Comparison of ENCODE assay signal across 18 cellular contexts in genomic region chr2:45220227-45220626, GRCh38.
A peak's percentile ranks its signal among the peaks of the same experiment; 100 is the strongest.
DNase-seq lines count a peak whose midpoint lies in the region; ATAC-seq, FAIRE-seq and TF ChIP-seq lines count a peak whose summit lies in the region.
"Had no signal": no experiment of that assay in that cellular context is flagged by ENCODE, and none has a peak within 500 bp of the region (broad histone marks: within the 10 kb centered on the region; RNA-seq: fewer than 3 reads in every experiment).

No MANE protein-coding gene starts in this region.

- H3K4me1 Mint-ChIP-seq in activated T-cell treated with anti-CD3 and anti-CD28 coated beads, Interleukin-2, amount 50 U/mL, for 72 hours (ENCODE audit: low read depth): no peaks in the 10 kb centered on the region

- H2BK20ac ChIP-seq in H1 (ENCODE audit: low read length): no peak overlapping the region

- peaks cover 58% of the 10 kb centered on the region for H3K4me1 ChIP-seq in DND-41 (ENCODE audit: insufficient read depth, low read length)
- peaks cover 0 to 10% (median 5%) of the 10 kb centered on the region in 4 experiments; a peak in 6 of 7 replicates for H3K4me1 ChIP-seq in H1 (replicated peaks in 1 of 4; ENCODE audit: control insufficient read depth in 3 of 4, insufficient read depth in 4 of 4, low read length in 3 of 4)
- no peaks in the 10 kb centered on the region for H3K4me1 ChIP-seq in uterus

- no peak overlapping the region for H3K18ac ChIP-seq in H1 (ENCODE audit: extremely low read depth, low read length)

- H3K27me3 Mint-ChIP-seq in activated T-cell treated with anti-CD3 and anti-CD28 coated beads, Interleukin-2, amount 50 U/mL, for 72 hours (ENCODE audit: low read depth): peaks cover 34% of the 10 kb centered on the region

- no peak overlapping the region for H4K91ac ChIP-seq in H1 (replicated peaks; ENCODE audit: insufficient read length, low read length)

- H2AFZ ChIP-seq in DND-41 (ENCODE audit: low read depth, low read length) (no peak overlapping the region), H1 (ENCODE audit: low read length) (no peak overlapping the region)

- peak overlapping the region; percentile 98 for H3K27ac ChIP-seq in DND-41 (ENCODE audit: low read length)
- no peak overlapping the region for H3K27ac ChIP-seq in H1 (ENCODE audit: low read depth, low read length)
- no peak overlapping the region for H3K27ac ChIP-seq in uterus
- H3K27ac ChIP-seq: cardiac muscle cell, lower lobe of right lung, thyroid gland had no signal

- H2BK120ac ChIP-seq in H1 (replicated peaks; ENCODE audit: low read depth, low read length): no peak overlapping the region

- 85% methylated on average over 8 of the region's 8 CpGs; no CpG with 5 or more reads in 1 of the 2 experiments for WGBS in H1 (ENCODE audit: extremely low coverage in 1 of 2, insufficient coverage in 1 of 2, insufficient read length in 1 of 2, insufficient replicate concordance in 2 of 2, low coverage in 1 of 2, low lambda C conversion rate in 2 of 2, missing lambda C conversion rate in 1 of 2), 2 experiments

- no peak for FAIRE-seq in H1 (lab: Jason Lieb, UNC)
- FAIRE-seq: HTR-8/SVneo had no signal

- POLR2A ChIA-PET in H1 (lab: Charles Lee; ENCODE audit: partially characterized antibody): no interaction called here

- H3K9ac ChIP-seq in DND-41 (ENCODE audit: low read depth, low read length) (no peak overlapping the region), H1 (replicated peaks in 1 of 4; ENCODE audit: extremely low read depth in 1 of 4, low read depth in 3 of 4, low read length in 3 of 4) (no peak overlapping the region)

- H4K20me1 ChIP-seq in DND-41 (ENCODE audit: insufficient read depth, low read length) (no peaks in the 10 kb centered on the region), H1 (replicated peaks in 1 of 2; ENCODE audit: control insufficient read depth in 1 of 2, insufficient read depth in 2 of 2, low read length in 2 of 2) (no peaks in the 10 kb centered on the region)

- intact Hi-C loops in uterus (cut with DNase I; ENCODE audit: low total_unique reads): no loop called here

- H3K9me3 ChIP-seq in DND-41 (ENCODE audit: insufficient read depth, low read length, severe bottlenecking): no peaks in the 10 kb centered on the region
- no peaks in the 10 kb centered on the region for H3K9me3 ChIP-seq in H1 (ENCODE audit: insufficient read depth in 2 of 2, low read depth in 1 of 2, low read length in 1 of 2)
- H3K9me3 ChIP-seq in uterus: no peaks in the 10 kb centered on the region
- H3K9me3 ChIP-seq: lower lobe of right lung, thyroid gland had no signal

- TF ChIP-seq EP300 in H1 (IDR thresholded peaks at IDR 0.05; ENCODE audit: borderline replicate concordance in 1 of 2, low read depth in 2 of 2, low read length in 2 of 2): no peak

- TF ChIP-seq CTCF in DND-41 (IDR thresholded peaks at IDR 0.05; ENCODE audit: borderline replicate concordance, extremely low read depth, low read length, poor library complexity, severe bottlenecking) (no peak), H1 (IDR thresholded peaks at IDR 0.05; ENCODE audit: control extremely low read depth in 1 of 3, insufficient read depth in 1 of 3, low read depth in 1 of 3, low read length in 3 of 3) (no peak), uterus (IDR thresholded peaks at IDR 0.05) (no peak)

- H3K36me3 ChIP-seq in DND-41 (ENCODE audit: insufficient read depth, low read length): no peaks in the 10 kb centered on the region
- no peaks in the 10 kb centered on the region for H3K36me3 ChIP-seq in H1 (ENCODE audit: control insufficient read depth in 2 of 4, insufficient read depth in 4 of 4, low read length in 3 of 4)
- no peaks in the 10 kb centered on the region for H3K36me3 ChIP-seq in uterus
- H3K36me3 ChIP-seq: cardiac muscle cell, lower lobe of right lung, thyroid gland had no signal

- CTCF ChIA-PET in H1 (lab: Charles Lee; ENCODE audit: partially characterized antibody): no interaction called here

- no peak overlapping the region for H3K4me3 Mint-ChIP-seq in activated T-cell treated with anti-CD3 and anti-CD28 coated beads, Interleukin-2, amount 50 U/mL, for 72 hours
- H3K4me3 Mint-ChIP-seq: activated naive CD8-positive, alpha-beta T cell treated with anti-CD3 and anti-CD28 coated beads, Interleukin-2, amount 50 U/mL, for 24 hours had no signal

- no peak overlapping the region for H3K14ac ChIP-seq in H1 (ENCODE audit: insufficient read length)

- no peak overlapping the region for H4K5ac ChIP-seq in H1 (ENCODE audit: insufficient read length, low read depth, low read length)

- DNase-seq in AG08395 (ENCODE audit: low spot score): peak; percentile 24
- DNase-seq in DND-41: peak; percentile 26
- peak; percentile 89 for DNase-seq in NCI-H2196 treated with DMSO at 0.1 percent for 48 hours (lab: John Stamatoyannopoulos, UW; ENCODE audit: unreplicated experiment)
- DNase-seq in H1 (ENCODE audit: low read depth in 1 of 2, low spot score in 2 of 2): no peak
- no peak for DNase-seq in uterus
- DNase-seq in activated T-cell treated with anti-CD3 and anti-CD28 coated beads, Interleukin-2, amount 50 U/mL, for 72 hours: no peak
- no peak for DNase-seq in putamen (ENCODE audit: low spot score)
- no peak for DNase-seq in NCI-H1048 (lab: John Stamatoyannopoulos, UW)
- DNase-seq: activated CD4-positive, alpha-beta T cell treated with anti-CD3 and anti-CD28 coated beads, Interleukin-2, amount 50 U/mL, for 48 hours; activated naive CD8-positive, alpha-beta T cell treated with anti-CD3 and anti-CD28 coated beads, Interleukin-2, amount 50 U/mL, for 24 hours; effector memory CD4-positive, alpha-beta T cell; lower lobe of right lung; NCI-H82; stimulated activated CD4-positive, alpha-beta T cell treated with anti-CD3 and anti-CD28 coated beads, Interleukin-4, amount 100 ng/mL, for 1 hour; thyroid gland had no signal

- no peak overlapping the region for H2BK5ac ChIP-seq in H1 (ENCODE audit: low read depth, low read length)

- TF ChIP-seq POLR2A in H1 (IDR thresholded peaks at IDR 0.05; ENCODE audit: control extremely low read depth in 1 of 2, low read depth in 2 of 2, low read length in 2 of 2) (no peak), uterus (IDR thresholded peaks at IDR 0.05) (no peak)

- no peak overlapping the region for H2BK12ac ChIP-seq in H1 (ENCODE audit: low read depth, low read length)

- no peak overlapping the region for H3K23ac ChIP-seq in H1 (ENCODE audit: insufficient read length)

- no peak overlapping the region for H2BK15ac ChIP-seq in H1 (ENCODE audit: low read length)

- H3K56ac ChIP-seq in H1 (replicated peaks; ENCODE audit: insufficient read length, low read depth, low read length): no peak overlapping the region

- no peak for ATAC-seq in DND-41 (ENCODE audit: insufficient read depth, low read depth)
- no peak for ATAC-seq in activated T-cell treated with anti-CD3 and anti-CD28 coated beads, Interleukin-2, amount 50 U/mL, for 72 hours (replicated peaks in 1 of 2)
- ATAC-seq: activated naive CD8-positive, alpha-beta T cell treated with anti-CD3 and anti-CD28 coated beads, Interleukin-2, amount 50 U/mL, for 24 hours; sciatic nerve had no signal

- peaks cover 0 to 2% of the 10 kb centered on the region in 2 donors for H3K9me3 Mint-ChIP-seq in activated T-cell treated with anti-CD3 and anti-CD28 coated beads, Interleukin-2, amount 50 U/mL, for 72 hours
- H3K9me3 Mint-ChIP-seq: activated naive CD8-positive, alpha-beta T cell treated with anti-CD3 and anti-CD28 coated beads, Interleukin-2, amount 50 U/mL, for 24 hours had no signal

- no peak overlapping the region for H3K27ac Mint-ChIP-seq in activated T-cell treated with anti-CD3 and anti-CD28 coated beads, Interleukin-2, amount 50 U/mL, for 72 hours
- H3K27ac Mint-ChIP-seq: activated naive CD8-positive, alpha-beta T cell treated with anti-CD3 and anti-CD28 coated beads, Interleukin-2, amount 50 U/mL, for 24 hours had no signal

- H3K36me3 Mint-ChIP-seq in activated T-cell treated with anti-CD3 and anti-CD28 coated beads, Interleukin-2, amount 50 U/mL, for 72 hours (ENCODE audit: insufficient read depth in 2 of 2): no peaks in the 10 kb centered on the region

- no peaks in the 10 kb centered on the region; the same call in 1 of the 2 replicates for H3K23me2 ChIP-seq in H1 (ENCODE audit: low read depth, low read length)

- H4K8ac ChIP-seq in H1 (ENCODE audit: extremely low read depth, insufficient read depth, low read length): no peak overlapping the region

- no peaks in the 10 kb centered on the region for H3K79me1 ChIP-seq in H1 (ENCODE audit: low read depth, low read length)

- no peak overlapping the region for H3K4me2 ChIP-seq in DND-41 (ENCODE audit: insufficient read depth, low read length)
- H3K4me2 ChIP-seq in H1 (ENCODE audit: insufficient read depth in 1 of 2, low read depth in 2 of 2, low read length in 2 of 2): no peak overlapping the region

- no peak for TF ChIP-seq RAD21 in H1 (IDR thresholded peaks at IDR 0.05 in 1 of 2, conservative IDR thresholded peaks at IDR 0.05 in 1 of 2; ENCODE audit: low read depth in 2 of 2, low read length in 2 of 2)

- H3K4ac ChIP-seq in H1 (replicated peaks; ENCODE audit: insufficient read length, low read depth, low read length): peak overlapping the region; percentile 45

- no peak overlapping the region for H2AK5ac ChIP-seq in H1 (ENCODE audit: low read depth, low read length)

- H3K4me3 ChIP-seq in DND-41 (ENCODE audit: low read depth in 1 of 2, low read length in 2 of 2) (no peak overlapping the region), H1 (ENCODE audit: extremely low read depth in 1 of 4, insufficient read depth in 2 of 4, low read depth in 3 of 4, low read length in 4 of 4) (no peak overlapping the region), uterus (no peak overlapping the region)
- H3K4me3 ChIP-seq: cardiac muscle cell, lower lobe of right lung, thyroid gland had no signal

- H3K27me3 ChIP-seq in DND-41 (ENCODE audit: insufficient read depth, low read length, poor library complexity): no peaks in the 10 kb centered on the region
- H3K27me3 ChIP-seq in H1 (replicated peaks in 1 of 4; ENCODE audit: control insufficient read depth in 3 of 4, extremely low read depth in 1 of 4, insufficient read depth in 3 of 4, low read length in 3 of 4): no peaks in the 10 kb centered on the region
- H3K27me3 ChIP-seq in uterus: no peaks in the 10 kb centered on the region
- H3K27me3 ChIP-seq: cardiac muscle cell, thyroid gland had no signal

- no peaks in the 10 kb centered on the region for H3K79me2 ChIP-seq in DND-41 (ENCODE audit: insufficient read depth, low read length)
- H3K79me2 ChIP-seq in H1 (ENCODE audit: control insufficient read depth in 1 of 2, insufficient read depth in 2 of 2, low read length in 2 of 2): no peaks in the 10 kb centered on the region

TF ChIP-seq in H1, 55 proteins besides CTCF, POLR2A, EP300 and RAD21 (continues in another document):
- TF ChIP-seq RXRA (IDR thresholded peaks at IDR 0.05; ENCODE audit: insufficient read depth, low read depth, low read length): no peak
- TF ChIP-seq CBX5 (IDR thresholded peaks at IDR 0.05; ENCODE audit: low read depth, low read length): no peak
- no peak for TF ChIP-seq SP1 (IDR thresholded peaks at IDR 0.05; ENCODE audit: low read depth, low read length)
- TF ChIP-seq BCL11A (IDR thresholded peaks at IDR 0.05; ENCODE audit: low read depth in 2 of 2, low read length in 2 of 2): no peak
- no peak for TF ChIP-seq NANOG (IDR thresholded peaks at IDR 0.05; ENCODE audit: insufficient read depth, low read depth, low read length, poor library complexity, severe bottlenecking)
- TF ChIP-seq POLR2AphosphoS5 (IDR thresholded peaks at IDR 0.05; ENCODE audit: low read depth, low read length): no peak
- no peak for TF ChIP-seq MAFK (IDR thresholded peaks at IDR 0.05; ENCODE audit: low read depth, low read length)

Comparison
In these comparisons a context has a peak if more than half of its experiments do, and no peak if none do; other contexts are left out.
1. DNase-seq: peak in AG08395 (single experiment), DND-41 (single experiment) and NCI-H2196 treated with DMSO at 0.1 percent for 48 hours (single experiment); none in H1 (0 of 2), uterus (0 of 2), activated T-cell treated with anti-CD3 and anti-CD28 coated beads, Interleukin-2, amount 50 U/mL, for 72 hours (0 of 2), putamen (single experiment) and NCI-H1048 (single experiment).